Comparison of ENCODE assay signal across 12 cellular contexts in genomic region chr22:40121463-40121862, GRCh38. TPM values are rescaled to one million over a fixed set of nuclear protein-coding genes. Genes with fewer than 3 reads are reported as not detected.
DNase-seq lines count a peak whose midpoint lies in the region; ATAC-seq and TF ChIP-seq lines count a peak whose summit lies in the region.
"Had no signal": no experiment of that assay in that cellular context is flagged by ENCODE, and none has a peak within 500 bp of the region (broad histone marks: within the 10 kb centered on the region; RNA-seq: fewer than 3 reads in every experiment).

No MANE protein-coding gene starts in this region.

- H3K4me3 Mint-ChIP-seq in progenitor cell of endocrine pancreas (ENCODE audit: low read depth) = no peak overlapping the region
- H3K4me3 Mint-ChIP-seq: endodermal cell had no signal

- peaks cover 48% of the 10 kb centered on the region for H3K36me3 ChIP-seq in DND-41 (ENCODE audit: insufficient read depth, low read length)

- no peaks in the 10 kb centered on the region for H3K9me3 ChIP-seq in DND-41 (ENCODE audit: insufficient read depth, low read length, severe bottlenecking)

- no peak overlapping the region for H3K4me3 ChIP-seq in DND-41 (ENCODE audit: low read depth in 1 of 2, low read length in 2 of 2)
- H3K4me3 ChIP-seq: PC-9 had no signal

- peaks cover 25% of the 10 kb centered on the region for H3K79me2 ChIP-seq in DND-41 (ENCODE audit: insufficient read depth, low read length)

- H3K9ac ChIP-seq in DND-41 (ENCODE audit: low read depth, low read length) = no peak overlapping the region

- no peak overlapping the region for H2AFZ ChIP-seq in DND-41 (ENCODE audit: low read depth, low read length)
- H2AFZ ChIP-seq: PC-9 had no signal

- no peaks in the 10 kb centered on the region for H3K9me3 Mint-ChIP-seq in progenitor cell of endocrine pancreas (ENCODE audit: low read depth)
- H3K9me3 Mint-ChIP-seq: endodermal cell had no signal

- H3K36me3 Mint-ChIP-seq in progenitor cell of endocrine pancreas (ENCODE audit: insufficient read depth) = peaks cover 2% of the 10 kb centered on the region

- peaks cover 5% of the 10 kb centered on the region for H3K4me1 ChIP-seq in DND-41 (ENCODE audit: insufficient read depth, low read length)

- H4K20me1 ChIP-seq in DND-41 (ENCODE audit: insufficient read depth, low read length) = peaks cover 19% of the 10 kb centered on the region

- DNase-seq in DND-41 (peak; percentile 14), NCI-H2227 (lab: John Stamatoyannopoulos, UW; ENCODE audit: unreplicated experiment) (peak; percentile 18), dermis blood vessel endothelial cell (peak; percentile 7), progenitor cell of endocrine pancreas (ENCODE audit: low spot score, unreplicated experiment) (no peak), H4 (ENCODE audit: low spot score) (no peak)
- DNase-seq in central memory CD4-positive, alpha-beta T cell = no peak
- DNase-seq: activated CD4-positive, alpha-beta T cell treated with anti-CD3 and anti-CD28 coated beads for 1 hour; endodermal cell; PC-9; stimulated activated CD4-positive, alpha-beta T cell treated with anti-CD3 and anti-CD28 coated beads, Interleukin-4, amount 100 ng/mL, for 4 hours had no signal

- ATAC-seq in DND-41 (ENCODE audit: insufficient read depth, low read depth) (peak; percentile 52; the same call in 2 of the 3 replicates), GM21825 (IDR thresholded peaks at IDR 0.05; ENCODE audit: unreplicated experiment) (no peak)

- H3K27me3 Mint-ChIP-seq in progenitor cell of endocrine pancreas = no peaks in the 10 kb centered on the region

- TF ChIP-seq CTCF in DND-41 (IDR thresholded peaks at IDR 0.05; ENCODE audit: borderline replicate concordance, extremely low read depth, low read length, poor library complexity, severe bottlenecking) (no peak), progenitor cell of endocrine pancreas (IDR thresholded peaks at IDR 0.05; ENCODE audit: unreplicated experiment) (no peak)

- H3K27ac ChIP-seq in DND-41 (ENCODE audit: low read length) = no peak overlapping the region
- H3K27ac ChIP-seq: HL-60, PC-9 had no signal

- H3K27ac Mint-ChIP-seq in progenitor cell of endocrine pancreas = peak overlapping the region; percentile 20
- H3K27ac Mint-ChIP-seq: endodermal cell had no signal

- peaks cover 4% of the 10 kb centered on the region for H3K4me1 Mint-ChIP-seq in progenitor cell of endocrine pancreas (ENCODE audit: low read depth)

- no peaks in the 10 kb centered on the region for H3K27me3 ChIP-seq in DND-41 (ENCODE audit: insufficient read depth, low read length, poor library complexity)

- no peak overlapping the region for H3K4me2 ChIP-seq in DND-41 (ENCODE audit: insufficient read depth, low read length)
- H3K4me2 ChIP-seq: PC-9 had no signal

RNA-seq across cellular contexts. Expression of gene TNRC6B, which starts 56.3 kb away (rescaled TPM):
- 23.1 and 24.5 TPM in 2 replicates for total RNA-seq in dermis blood vessel endothelial cell
- 65.8 and 73.2 TPM in 2 replicates for total RNA-seq in progenitor cell of endocrine pancreas
- total RNA-seq in H4 (2014; rRNA removed; shearing (Covaris generic)) = 14.8 and 26.4 TPM in 2 replicates

Comparison
In these comparisons a context has a peak if more than half of its experiments do, and no peak if none do; other contexts are left out.
1. DNase-seq: peak in DND-41 (single experiment), NCI-H2227 (single experiment) and dermis blood vessel endothelial cell (single experiment); none in progenitor cell of endocrine pancreas (single experiment), central memory CD4-positive, alpha-beta T cell (single experiment) and H4 (single experiment).